In genomic region chr3:14178247-14179113, GRCh38 we compare ENCODE assay signal across 8 cellular contexts. TPM values are rescaled to one million over a fixed set of nuclear protein-coding genes. Genes with fewer than 3 reads are reported as not detected.
DNase-seq lines count a peak whose midpoint lies in the region; ATAC-seq, FAIRE-seq and TF ChIP-seq lines count a peak whose summit lies in the region.

Gene LSM3 (plus strand): TSS chr3:14178817. CDS start chr3:14178861, 44 bp downstream.
Gene XPC (minus strand): TSS chr3:14178601. CDS start chr3:14178568, 33 bp downstream.

- ATAC-seq in HG03442 (IDR thresholded peaks at IDR 0.05; ENCODE audit: unreplicated experiment): peak; percentile 93
- peak; percentile 93 for ATAC-seq in activated CD4-positive, alpha-beta T cell treated with anti-CD3 and anti-CD28 coated beads for 36 hours

- H3K36me3 Mint-ChIP-seq in activated CD4-positive, alpha-beta T cell treated with anti-CD3 and anti-CD28 coated beads for 36 hours (ENCODE audit: low read depth): peaks cover 16% of the 10 kb centered on the region

- H3K36me3 ChIP-seq in kidney (ENCODE audit: control insufficient read depth in 1 of 2, insufficient read depth in 2 of 2, low read length in 2 of 2): peaks cover 2 to 14% of the 10 kb centered on the region in 2 donors

- H3K4me3 ChIP-seq in choroid plexus epithelial cell (ENCODE audit: low read depth, low read length): peak within 1 kb of the TSS; percentile 89
- peak within 1 kb of the TSS; percentile 99 for H3K4me3 ChIP-seq in kidney (ENCODE audit: low read length in 2 of 2)

- no peaks in the 10 kb centered on the region for H3K9me3 ChIP-seq in kidney (ENCODE audit: control insufficient read depth in 1 of 2, low read length in 2 of 2)

- no peaks in the 10 kb centered on the region for H3K27me3 Mint-ChIP-seq in activated CD4-positive, alpha-beta T cell treated with anti-CD3 and anti-CD28 coated beads for 36 hours

- TF ChIP-seq CTCF in choroid plexus epithelial cell (conservative IDR thresholded peaks at IDR 0.05; ENCODE audit: low read depth, low read length): no peak
- TF ChIP-seq CTCF in kidney (IDR thresholded peaks at IDR 0.05; ENCODE audit: borderline replicate concordance, extremely low read depth, insufficient read depth): no peak

- DNase-seq in Ammon's horn (ENCODE audit: low spot score): peak; percentile 99
- peak; percentile 76 for DNase-seq in GM19238 (ENCODE audit: insufficient read length, low spot score)
- DNase-seq in NCI-H524 (lab: John Stamatoyannopoulos, UW): peak; percentile 96 to 98
- DNase-seq in activated CD4-positive, alpha-beta T cell treated with anti-CD3 and anti-CD28 coated beads for 36 hours: peak; percentile 98
- DNase-seq in choroid plexus epithelial cell (ENCODE audit: low read depth): peak; percentile 100
- peak; percentile 99 for DNase-seq in kidney
- peak; percentile 96 for DNase-seq in stimulated activated CD4-positive, alpha-beta T cell treated with anti-CD3 and anti-CD28 coated beads, Interleukin-15, amount 100 ng/mL, for 24 hours

- H3K4me1 ChIP-seq in kidney (ENCODE audit: control insufficient read depth in 1 of 2, insufficient read depth in 1 of 2, low read depth in 1 of 2, low read length in 2 of 2): peaks cover 9 to 17% of the 10 kb centered on the region in 2 donors

- POLR2A ChIA-PET in activated CD4-positive, alpha-beta T cell treated with anti-CD3 and anti-CD28 coated beads for 36 hours (lab: Charles Lee): interaction anchor here (0.6 to 3.9 kb wide), 12 partner anchors 8 to 768 kb away, joined by 3 to 34 read pairs (median 4); partner anchors contain the start of genes CCDC174, CHCHD4, SLC6A6 and TMEM43

- peak; percentile 98 for FAIRE-seq in kidney (lab: Jason Lieb, UNC)

- H3K4me3 Mint-ChIP-seq in activated CD4-positive, alpha-beta T cell treated with anti-CD3 and anti-CD28 coated beads for 36 hours: peak within 1 kb of the TSS; percentile 79

- peak within 1 kb of the TSS; percentile 94 for H3K27ac Mint-ChIP-seq in activated CD4-positive, alpha-beta T cell treated with anti-CD3 and anti-CD28 coated beads for 36 hours

- CTCF ChIA-PET in activated CD4-positive, alpha-beta T cell treated with anti-CD3 and anti-CD28 coated beads for 36 hours (lab: Charles Lee): interaction anchor here (0.6 to 2.8 kb wide), 7 partner anchors 25 to 289 kb away, joined by 3 to 13 read pairs (median 4); partner anchors contain the start of genes CHCHD4 and TMEM43

- peak within 1 kb of the TSS; percentile 97 to 99 for H3K9ac ChIP-seq in kidney (ENCODE audit: low read length in 2 of 2)

- intact Hi-C loops in activated CD4-positive, alpha-beta T cell treated with anti-CD3 and anti-CD28 coated beads for 36 hours (cut with DNase I, micrococcal nuclease): loop anchor here (1.0 to 10.0 kb wide), 15 partner anchors 34 to 1986 kb away; partner anchors contain the start of genes CCDC174 (in 2 of the 2), CHCHD4 (in 2 of the 2), BTD (in 1 of the 2) and HACL1 (in 1 of the 2)
- intact Hi-C loops in kidney (cut with DNase I): no loop called here

- peaks cover 64% of the 10 kb centered on the region for H3K4me1 Mint-ChIP-seq in activated CD4-positive, alpha-beta T cell treated with anti-CD3 and anti-CD28 coated beads for 36 hours

- H3K27ac ChIP-seq in kidney (ENCODE audit: low read depth in 2 of 2, low read length in 2 of 2): peak within 1 kb of the TSS; percentile 92 to 93

- H3K9me3 Mint-ChIP-seq in activated CD4-positive, alpha-beta T cell treated with anti-CD3 and anti-CD28 coated beads for 36 hours (ENCODE audit: low read depth): no peaks in the 10 kb centered on the region

RNA-seq across cellular contexts. Expression of gene LSM3, which starts in this region (rescaled TPM):
- total RNA-seq in activated CD4-positive, alpha-beta T cell treated with anti-CD3 and anti-CD28 coated beads for 36 hours: 10 to 100 TPM; 23.0 to 30.2 TPM
- total RNA-seq in kidney: 11.9 TPM
- polyA plus RNA-seq in kidney (ENCODE audit: insufficient read depth, low read depth, low replicate concordance): 30.2 TPM

RNA-seq across cellular contexts. Expression of gene XPC, which starts in this region (rescaled TPM):
- total RNA-seq in activated CD4-positive, alpha-beta T cell treated with anti-CD3 and anti-CD28 coated beads for 36 hours: 10 to 100 TPM; 24.3 to 24.7 TPM
- 44.4 TPM for total RNA-seq in kidney
- 15.9 TPM for polyA plus RNA-seq in kidney (ENCODE audit: insufficient read depth, low read depth, low replicate concordance)

Comparison
In these comparisons a context has a peak if more than half of its experiments do, and no peak if none do; other contexts are left out.
1. Peak in every context shown above with its lines: DNase-seq, ATAC-seq, H3K4me3 ChIP-seq and H3K27ac ChIP-seq.